In genomic region chr12:118780939-118781338, GRCh38 we compare ENCODE assay signal across 1 cellular context.
TF ChIP-seq lines count a peak whose summit lies in the region.

No MANE protein-coding gene starts in this region.

TF ChIP-seq in HepG2, 621 proteins besides CTCF, POLR2A, EP300 and RAD21 (continued from another document and continues in another):
- TF ChIP-seq ZNF280B (CRISPR knock-in tag; IDR thresholded peaks at IDR 0.05; ENCODE audit: borderline replicate concordance) (no peak), ZNF670 (CRISPR knock-in tag; IDR thresholded peaks at IDR 0.05; ENCODE audit: borderline replicate concordance) (no peak), ZNF496 (CRISPR knock-in tag; IDR thresholded peaks at IDR 0.05; ENCODE audit: insufficient replicate concordance) (no peak), MBNL3 (CRISPR knock-in tag; conservative IDR thresholded peaks at IDR 0.05) (no peak), NFE2L2 (IDR thresholded peaks at IDR 0.05; ENCODE audit: low read length) (no peak), MAF1 (CRISPR knock-in tag; IDR thresholded peaks at IDR 0.05; ENCODE audit: borderline replicate concordance) (no peak), PBX2 (CRISPR knock-in tag; IDR thresholded peaks at IDR 0.05) (0 out of 2 replicates have a peak, but pooled peaks have one; percentile 12), MEIS1 (CRISPR knock-in tag; IDR thresholded peaks at IDR 0.05; ENCODE audit: borderline replicate concordance) (peak; percentile 51; the same call in 1 of the 2 replicates), PRMT3 (CRISPR knock-in tag; IDR thresholded peaks at IDR 0.05; ENCODE audit: borderline replicate concordance, low read depth) (no peak), MEF2D (CRISPR knock-in tag; IDR thresholded peaks at IDR 0.05) (no peak), ZNF784 (CRISPR knock-in tag; IDR thresholded peaks at IDR 0.05; ENCODE audit: borderline replicate concordance) (no peak), NR2F2 (IDR thresholded peaks at IDR 0.05; ENCODE audit: borderline replicate concordance, low read depth) (peak; percentile 75; the same call in 1 of the 2 replicates), HDAC1 (CRISPR knock-in tag; IDR thresholded peaks at IDR 0.05) (no peak), FLYWCH1 (CRISPR knock-in tag; IDR thresholded peaks at IDR 0.05) (no peak), TCF12 (IDR thresholded peaks at IDR 0.05) (no peak), TCF12 (CRISPR knock-in tag; IDR thresholded peaks at IDR 0.05) (no peak), ZSCAN21 (CRISPR knock-in tag; IDR thresholded peaks at IDR 0.05; ENCODE audit: borderline replicate concordance) (no peak), ZFP36 (IDR thresholded peaks at IDR 0.05; ENCODE audit: borderline replicate concordance, low read depth, low read length, partially characterized antibody) (no peak), ELF1 (CRISPR knock-in tag; IDR thresholded peaks at IDR 0.05) (no peak), SKI (IDR thresholded peaks at IDR 0.05; ENCODE audit: partially characterized antibody) (no peak), ZNF264 (CRISPR knock-in tag; IDR thresholded peaks at IDR 0.05) (0 out of 2 replicates have a peak, but pooled peaks have one; percentile 20), ZNF142 (CRISPR knock-in tag; IDR thresholded peaks at IDR 0.05) (no peak), KDM6A (CRISPR knock-in tag; IDR thresholded peaks at IDR 0.05; ENCODE audit: low read depth) (no peak), MYC (CRISPR knock-in tag; IDR thresholded peaks at IDR 0.05; ENCODE audit: borderline replicate concordance) (no peak), ZNF709 (CRISPR knock-in tag; IDR thresholded peaks at IDR 0.05) (no peak), HNRNPUL1 (IDR thresholded peaks at IDR 0.05; ENCODE audit: low read depth, low read length) (no peak), ESRRA (CRISPR knock-in tag; IDR thresholded peaks at IDR 0.05; ENCODE audit: low read depth) (0 out of 2 replicates have a peak, but pooled peaks have one; percentile 20), CERS6 (CRISPR knock-in tag; IDR thresholded peaks at IDR 0.05) (no peak), FOXA3 (CRISPR knock-in tag; IDR thresholded peaks at IDR 0.05) (peak; percentile 52; the same call in 1 of the 2 replicates), ZNF44 (CRISPR knock-in tag; IDR thresholded peaks at IDR 0.05) (no peak), ZSCAN29 (CRISPR knock-in tag; conservative IDR thresholded peaks at IDR 0.05) (no peak), MXD3 (CRISPR knock-in tag; IDR thresholded peaks at IDR 0.05) (no peak), ZFP90 (CRISPR knock-in tag; IDR thresholded peaks at IDR 0.05; ENCODE audit: borderline replicate concordance) (no peak), ZNF83 (CRISPR knock-in tag; IDR thresholded peaks at IDR 0.05; ENCODE audit: borderline replicate concordance) (no peak), HMG20A (CRISPR knock-in tag; IDR thresholded peaks at IDR 0.05; ENCODE audit: borderline replicate concordance) (no peak), ZBTB43 (CRISPR knock-in tag; conservative IDR thresholded peaks at IDR 0.05) (0 out of 2 replicates have a peak, but pooled peaks have one; percentile 23), DMAP1 (CRISPR knock-in tag; IDR thresholded peaks at IDR 0.05) (no peak), CREM (IDR thresholded peaks at IDR 0.05) (peak; percentile 53; the same call in 1 of the 2 replicates), CREM (CRISPR knock-in tag; IDR thresholded peaks at IDR 0.05) (no peak), ATF7-NPFF (CRISPR knock-in tag; IDR thresholded peaks at IDR 0.05; ENCODE audit: low read depth) (no peak), HMGXB3 (CRISPR knock-in tag; IDR thresholded peaks at IDR 0.05; ENCODE audit: borderline replicate concordance) (no peak), SRSF4 (IDR thresholded peaks at IDR 0.05; ENCODE audit: low read depth, low read length, poor library complexity, severe bottlenecking) (no peak), FOXK1 (CRISPR knock-in tag; IDR thresholded peaks at IDR 0.05; ENCODE audit: borderline replicate concordance, low read depth) (no peak), MED8 (CRISPR knock-in tag; IDR thresholded peaks at IDR 0.05; ENCODE audit: insufficient replicate concordance) (peak; percentile 58), PPARG (CRISPR knock-in tag; conservative IDR thresholded peaks at IDR 0.05) (0 out of 2 replicates have a peak, but pooled peaks have one; percentile 32), ZNF816 (CRISPR knock-in tag; IDR thresholded peaks at IDR 0.05; ENCODE audit: borderline replicate concordance) (no peak), PAWR (CRISPR knock-in tag; IDR thresholded peaks at IDR 0.05; ENCODE audit: borderline replicate concordance) (no peak), FOXJ3 (CRISPR knock-in tag; IDR thresholded peaks at IDR 0.05; ENCODE audit: borderline replicate concordance) (0 out of 2 replicates have a peak, but pooled peaks have one; percentile 37), CENPT (CRISPR knock-in tag; IDR thresholded peaks at IDR 0.05; ENCODE audit: low read depth) (no peak), NCOA1 (CRISPR knock-in tag; IDR thresholded peaks at IDR 0.05) (no peak), TP53 (CRISPR knock-in tag; conservative IDR thresholded peaks at IDR 0.05) (no peak)
